ENCODE assay signal across 1 cellular context in genomic region chr10:77911535-77912123, GRCh38.
TF ChIP-seq lines count a peak whose summit lies in the region.

No MANE protein-coding gene starts in this region.

TF ChIP-seq in HepG2, 621 proteins besides CTCF, POLR2A, EP300 and RAD21 (continued from another document and continues in another):
- no peak for TF ChIP-seq KIAA2018 (CRISPR knock-in tag; IDR thresholded peaks at IDR 0.05; ENCODE audit: borderline replicate concordance)
- no peak for TF ChIP-seq ZNF292 (CRISPR knock-in tag; IDR thresholded peaks at IDR 0.05; ENCODE audit: borderline replicate concordance, low read depth)
- no peak for TF ChIP-seq SIN3A (IDR thresholded peaks at IDR 0.05; ENCODE audit: borderline replicate concordance, low read depth, low read length)
- TF ChIP-seq KDM2A (CRISPR knock-in tag; IDR thresholded peaks at IDR 0.05; ENCODE audit: borderline replicate concordance, low read depth): peak; percentile 52; the same call in 1 of the 2 replicates
- TF ChIP-seq TERF1 (CRISPR knock-in tag; IDR thresholded peaks at IDR 0.05): no peak
- peak; percentile 72; the same call in 1 of the 2 replicates for TF ChIP-seq KLF6 (CRISPR knock-in tag; IDR thresholded peaks at IDR 0.05)
- peak; percentile 39; the same call in 1 of the 2 replicates for TF ChIP-seq GATA4 (IDR thresholded peaks at IDR 0.05; ENCODE audit: borderline replicate concordance, low read depth)
- TF ChIP-seq ZEB1 (IDR thresholded peaks at IDR 0.05; ENCODE audit: insufficient replicate concordance, low read depth): no peak
- TF ChIP-seq ZNF761 (CRISPR knock-in tag; conservative IDR thresholded peaks at IDR 0.05): no peak
- no peak for TF ChIP-seq ZNF317 (CRISPR knock-in tag; IDR thresholded peaks at IDR 0.05)
- no peak for TF ChIP-seq SRSF1 (optimal IDR thresholded peaks at IDR 0.05; ENCODE audit: low read depth, low read length)
- TF ChIP-seq JUN (CRISPR knock-in tag; IDR thresholded peaks at IDR 0.05): no peak
- peak; percentile 71 for TF ChIP-seq PATZ1 (CRISPR knock-in tag; IDR thresholded peaks at IDR 0.05)
- no peak for TF ChIP-seq LCORL (IDR thresholded peaks at IDR 0.05)
- TF ChIP-seq LCORL (CRISPR knock-in tag; IDR thresholded peaks at IDR 0.05): peak; percentile 82
- TF ChIP-seq ZNF44 (CRISPR knock-in tag; IDR thresholded peaks at IDR 0.05): no peak
- TF ChIP-seq ZNF605 (CRISPR knock-in tag; IDR thresholded peaks at IDR 0.05): no peak
- no peak for TF ChIP-seq MYNN (CRISPR knock-in tag; IDR thresholded peaks at IDR 0.05; ENCODE audit: low read depth)
- no peak for TF ChIP-seq ZNF619 (CRISPR knock-in tag; IDR thresholded peaks at IDR 0.05)
- no peak for TF ChIP-seq ZNF468 (CRISPR knock-in tag; IDR thresholded peaks at IDR 0.05)
- TF ChIP-seq ZNF143 (CRISPR knock-in tag; IDR thresholded peaks at IDR 0.05): no peak
- TF ChIP-seq IKZF5 (CRISPR knock-in tag; IDR thresholded peaks at IDR 0.05): peak; percentile 62; the same call in 1 of the 2 replicates
- TF ChIP-seq ZXDC (CRISPR knock-in tag; IDR thresholded peaks at IDR 0.05): no peak
- no peak for TF ChIP-seq KLF13 (CRISPR knock-in tag; IDR thresholded peaks at IDR 0.05)
- TF ChIP-seq ZNF781 (CRISPR knock-in tag; IDR thresholded peaks at IDR 0.05; ENCODE audit: borderline replicate concordance, not compliant biosample characterization): no peak
- no peak for TF ChIP-seq U2AF1 (optimal IDR thresholded peaks at IDR 0.05; ENCODE audit: low read depth, low read length)
- TF ChIP-seq ZNF780A (CRISPR knock-in tag; IDR thresholded peaks at IDR 0.05): no peak
- TF ChIP-seq KAT7 (CRISPR knock-in tag; IDR thresholded peaks at IDR 0.05; ENCODE audit: borderline replicate concordance): no peak
- no peak for TF ChIP-seq ZNF136 (CRISPR knock-in tag; IDR thresholded peaks at IDR 0.05; ENCODE audit: low read depth)
- TF ChIP-seq DR1 (CRISPR knock-in tag; IDR thresholded peaks at IDR 0.05): no peak
- TF ChIP-seq WIZ (CRISPR knock-in tag; IDR thresholded peaks at IDR 0.05): no peak
- TF ChIP-seq HMG20B (CRISPR knock-in tag; conservative IDR thresholded peaks at IDR 0.05): no peak
- TF ChIP-seq MNT (IDR thresholded peaks at IDR 0.05): no peak
- no peak for TF ChIP-seq REST (IDR thresholded peaks at IDR 0.05; ENCODE audit: borderline replicate concordance in 1 of 2, low read depth in 1 of 2, low read length in 2 of 2)
- TF ChIP-seq BORCS8-MEF2B (CRISPR knock-in tag; IDR thresholded peaks at IDR 0.05): no peak
- TF ChIP-seq TBL1XR1 (IDR thresholded peaks at IDR 0.05; ENCODE audit: borderline replicate concordance, low read length, partially characterized antibody): no peak
- TF ChIP-seq FOSL2 (CRISPR knock-in tag; IDR thresholded peaks at IDR 0.05): peak; percentile 85
- no peak for TF ChIP-seq ZNF782 (CRISPR knock-in tag; IDR thresholded peaks at IDR 0.05; ENCODE audit: borderline replicate concordance)
- no peak; the same call in 1 of the 2 replicates for TF ChIP-seq NR2F6 (IDR thresholded peaks at IDR 0.05)
- peak; percentile 45; the same call in 1 of the 2 replicates for TF ChIP-seq NR2F6 (CRISPR knock-in tag; IDR thresholded peaks at IDR 0.05)
- no peak for TF ChIP-seq MXD4 (CRISPR knock-in tag; IDR thresholded peaks at IDR 0.05)
